ENCODE assay signal across 12 cellular contexts in the genomic region with DNA sequence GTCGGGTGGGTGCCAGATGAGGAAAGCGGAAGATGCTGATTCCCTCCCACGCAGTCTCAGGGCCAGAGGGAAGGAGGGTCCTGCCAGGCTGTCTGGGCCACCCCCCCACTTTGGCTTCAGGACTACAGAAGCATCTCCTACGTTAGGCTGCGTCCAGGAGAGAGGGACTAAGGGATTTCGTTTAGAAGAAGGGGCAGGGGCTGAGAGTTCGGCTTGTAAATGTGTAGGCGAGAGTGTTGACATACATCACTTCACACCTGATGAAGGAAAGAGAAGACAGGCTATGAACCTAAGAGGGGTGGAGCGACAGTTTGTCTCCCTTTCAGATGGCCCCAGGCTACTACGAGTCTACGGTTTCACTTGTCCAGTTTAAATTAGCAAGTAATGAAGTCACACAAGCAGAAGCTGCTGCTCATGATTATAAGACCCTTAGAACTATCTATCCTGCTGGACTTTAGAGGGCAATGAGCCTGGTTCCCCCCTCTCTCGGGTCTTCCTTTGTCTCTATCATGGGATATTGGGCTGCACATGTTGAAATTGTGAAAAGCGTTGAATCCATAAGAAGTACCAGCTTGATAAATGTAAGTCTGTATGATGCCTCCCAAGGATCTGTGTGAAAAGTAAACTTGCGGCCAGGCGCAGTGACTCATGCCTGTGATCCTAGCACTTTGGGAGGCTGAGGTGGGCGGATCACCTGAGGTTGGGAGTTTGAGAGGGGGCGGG.
DNase-seq lines count a peak whose midpoint lies in the region; ATAC-seq, FAIRE-seq and TF ChIP-seq lines count a peak whose summit lies in the region.
"Had no signal": no experiment of that assay in that cellular context is flagged by ENCODE, and none has a peak within 500 bp of the region (broad histone marks: within the 10 kb centered on the region; RNA-seq: fewer than 3 reads in every experiment).

No MANE protein-coding gene starts in this region.

- H3K9ac ChIP-seq in trophoblast cell (ENCODE audit: low read length), result no peak overlapping the region

- H3K36me3 ChIP-seq in trophoblast cell (ENCODE audit: control insufficient read depth in 1 of 2, insufficient read depth in 2 of 2, low read length in 2 of 2), result no peaks in the 10 kb centered on the region

- H3K79me1 ChIP-seq in trophoblast cell (ENCODE audit: low read length), result peaks cover 63% of the 10 kb centered on the region

- no peaks in the 10 kb centered on the region for H3K9me3 Mint-ChIP-seq in Calu3 (ENCODE audit: low read depth, unreplicated experiment)
- H3K9me3 Mint-ChIP-seq: naive B cell had no signal

- H4K12ac ChIP-seq in trophoblast cell (ENCODE audit: low read depth, low read length), result no peak overlapping the region

- WGBS in trophoblast cell (ENCODE audit: extremely low coverage, insufficient coverage, insufficient read length), result no CpG with 5 or more reads among the region's 17 CpGs

- no peak for ATAC-seq in HG03521 (IDR thresholded peaks at IDR 0.05; ENCODE audit: unreplicated experiment)

- peak overlapping the region; percentile 56 for H3K4me3 Mint-ChIP-seq in Calu3 (ENCODE audit: low read depth, unreplicated experiment)
- H3K4me3 Mint-ChIP-seq: naive B cell had no signal

- BruUV-seq in Calu3 (replicated peaks; lab: Mats Ljungman, UMichigan), result TSS peak; percentile 32

- peak overlapping the region; percentile 99 for H3K27ac ChIP-seq in trophoblast cell (ENCODE audit: low read depth, low read length)
- H3K27ac ChIP-seq: C4-2B had no signal

- H3K4me3 ChIP-seq in fibroblast of villous mesenchyme (ENCODE audit: low read depth, low read length), result no peak overlapping the region
- H3K4me3 ChIP-seq in trophoblast cell (ENCODE audit: low read depth, low read length), result no peak overlapping the region

- H2AFZ ChIP-seq in trophoblast cell (ENCODE audit: insufficient read depth, low read length, poor library complexity), result no peak overlapping the region

- peak overlapping the region; percentile 43 for H2BK12ac ChIP-seq in trophoblast cell (ENCODE audit: low read length)

- H3K4me2 ChIP-seq in trophoblast cell (ENCODE audit: low read length), result peak overlapping the region; percentile 56

- FAIRE-seq in RCC 7860 (lab: Jason Lieb, UNC), result peak; percentile 87
- FAIRE-seq: TTC549 had no signal

- H3K9me3 ChIP-seq in trophoblast cell (ENCODE audit: insufficient read depth, low read depth, low read length), result no peaks in the 10 kb centered on the region

- H3K27me3 Mint-ChIP-seq in Calu3 (ENCODE audit: unreplicated experiment), result no peaks in the 10 kb centered on the region
- H3K27me3 Mint-ChIP-seq: naive B cell had no signal

- peaks cover 88% of the 10 kb centered on the region for H3K4me1 Mint-ChIP-seq in Calu3 (ENCODE audit: low read depth, unreplicated experiment)

- H2BK5ac ChIP-seq in trophoblast cell (ENCODE audit: low read depth, low read length, poor library complexity), result peak overlapping the region; percentile 91

- intact Hi-C loops in Calu3 (cut with micrococcal nuclease; ENCODE audit: unreplicated experiment), result loop anchor here (5.0 kb wide), 1 partner anchor 128 kb away; no protein-coding TSS in a partner anchor

- DNase-seq in Calu3 (peak; percentile 80), RCC 7860 (ENCODE audit: low spot score) (peak; percentile 80), fibroblast of villous mesenchyme (ENCODE audit: low read depth) (peak; percentile 81), trophoblast cell (peak; percentile 92 to 94), NCI-H748 treated with DMSO at 0.1 percent for 48 hours (lab: John Stamatoyannopoulos, UW) (no peak), GM10248 (ENCODE audit: extremely low spot score) (no peak), NCI-H1048 (lab: John Stamatoyannopoulos, UW) (no peak)
- DNase-seq: activated effector memory CD4-positive, alpha-beta T cell treated with Interleukin-2 at 50 U/mL for 16 hours; naive B cell had no signal

- peak overlapping the region; percentile 42 for H3K18ac ChIP-seq in trophoblast cell (ENCODE audit: low read length)

- no peak overlapping the region for H3K23ac ChIP-seq in trophoblast cell (ENCODE audit: low read length)

- peak overlapping the region; percentile 24 for H2AK5ac ChIP-seq in trophoblast cell (ENCODE audit: low read length)

- H3K4ac ChIP-seq in trophoblast cell (ENCODE audit: low read depth, low read length), result no peak overlapping the region

- CTCF ChIA-PET in Calu3 (lab: Charles Lee), result interaction anchor here (0.6 to 1.2 kb wide), 4 partner anchors 66 to 136 kb away, joined by 3 to 4 read pairs (median 3); no protein-coding TSS in a partner anchor
- CTCF ChIA-PET in GM10248 (lab: Yijun Ruan, JAX), result interaction anchor here (1.3 to 3.9 kb wide), 2 partner anchors 135 to 239 kb away, joined by 4 to 50 read pairs; no protein-coding TSS in a partner anchor

- peak overlapping the region; percentile 25 for H3K14ac ChIP-seq in trophoblast cell (ENCODE audit: low read length)

- peaks cover 51 to 65% of the 10 kb centered on the region in 2 experiments for H3K4me1 ChIP-seq in trophoblast cell (ENCODE audit: control insufficient read depth in 1 of 2, insufficient read depth in 2 of 2, low read length in 2 of 2)

- H3K27me3 ChIP-seq in trophoblast cell (ENCODE audit: insufficient read depth, low read length), result no peaks in the 10 kb centered on the region

- POLR2A ChIA-PET in GM10248 (lab: Yijun Ruan, JAX), result no interaction called here

- H3K27ac Mint-ChIP-seq in Calu3 (ENCODE audit: unreplicated experiment), result peak overlapping the region; percentile 88
- H3K27ac Mint-ChIP-seq: naive B cell had no signal

- peaks cover 34% of the 10 kb centered on the region for H3K36me3 Mint-ChIP-seq in Calu3 (ENCODE audit: insufficient read depth, unreplicated experiment)
- H3K36me3 Mint-ChIP-seq: naive B cell had no signal

- H4K91ac ChIP-seq in trophoblast cell (ENCODE audit: low read depth, low read length), result peak overlapping the region; percentile 52

- peak overlapping the region; percentile 36 for H2BK120ac ChIP-seq in trophoblast cell (ENCODE audit: insufficient read depth, low read length, poor library complexity)

- peaks cover 14% of the 10 kb centered on the region for H3K79me2 ChIP-seq in trophoblast cell (ENCODE audit: control insufficient read depth, insufficient read depth, low read length, poor library complexity)

- H4K8ac ChIP-seq in trophoblast cell (ENCODE audit: low read depth, low read length), result peak overlapping the region; percentile 12

- TF ChIP-seq CTCF in Calu3 (IDR thresholded peaks at IDR 0.05; ENCODE audit: unreplicated experiment) (no peak), fibroblast of villous mesenchyme (IDR thresholded peaks at IDR 0.05; ENCODE audit: insufficient read depth, low read depth, low read length) (no peak), GM10248 (IDR thresholded peaks at IDR 0.05; ENCODE audit: control extremely low read depth, extremely low read depth, low read depth, missing control alignments) (no peak)

Comparison
In these comparisons a context has a peak if more than half of its experiments do, and no peak if none do; other contexts are left out.
1. DNase-seq: peak in Calu3 (single experiment), RCC 7860 (single experiment), fibroblast of villous mesenchyme (single experiment) and trophoblast cell (2 of 2); none in NCI-H748 treated with DMSO at 0.1 percent for 48 hours (single experiment), GM10248 (single experiment) and NCI-H1048 (single experiment).